1 cellular context compared by ENCODE assay signal in the genomic region with DNA sequence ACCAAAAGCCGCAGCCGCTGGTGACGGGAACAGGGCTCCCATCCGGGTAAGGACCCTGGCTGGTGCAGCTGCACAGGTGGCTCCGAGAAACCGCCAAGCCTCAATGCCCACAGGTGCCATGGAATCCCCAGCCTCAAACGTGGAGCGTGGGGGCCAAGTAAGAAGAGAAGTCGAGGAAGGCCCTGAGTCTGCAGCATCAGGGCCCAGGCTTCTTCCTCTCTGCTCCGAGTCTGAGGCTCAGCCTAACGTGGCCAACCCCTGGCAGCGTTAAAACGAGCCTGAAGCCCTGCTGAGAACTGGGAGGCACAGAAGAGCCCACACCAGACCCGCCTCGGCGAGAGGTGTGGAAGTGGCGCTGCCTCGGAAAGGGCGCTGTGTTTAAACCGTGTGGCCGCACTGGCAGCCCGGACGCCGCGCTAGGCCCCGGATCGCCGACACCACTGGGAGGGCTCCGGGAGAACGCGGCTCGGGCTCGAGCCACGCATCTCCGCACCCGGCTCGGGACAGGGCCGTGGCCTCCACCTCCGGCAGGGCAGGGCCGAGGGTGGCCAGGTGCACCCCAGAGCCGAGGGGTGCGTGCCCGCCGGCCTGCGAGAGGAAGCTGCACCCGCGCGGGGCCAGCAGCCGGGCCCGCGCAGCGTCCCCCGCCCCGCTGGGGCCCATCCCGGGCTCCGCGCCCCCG.
A peak's percentile ranks its signal among the peaks of the same experiment; 100 is the strongest.
TF ChIP-seq lines count a peak whose summit lies in the region.

No MANE protein-coding gene starts in this region.

TF ChIP-seq in HepG2, 621 proteins besides CTCF, POLR2A, EP300 and RAD21 (continued from another document and continues in another):
- TF ChIP-seq, protein P1, sequence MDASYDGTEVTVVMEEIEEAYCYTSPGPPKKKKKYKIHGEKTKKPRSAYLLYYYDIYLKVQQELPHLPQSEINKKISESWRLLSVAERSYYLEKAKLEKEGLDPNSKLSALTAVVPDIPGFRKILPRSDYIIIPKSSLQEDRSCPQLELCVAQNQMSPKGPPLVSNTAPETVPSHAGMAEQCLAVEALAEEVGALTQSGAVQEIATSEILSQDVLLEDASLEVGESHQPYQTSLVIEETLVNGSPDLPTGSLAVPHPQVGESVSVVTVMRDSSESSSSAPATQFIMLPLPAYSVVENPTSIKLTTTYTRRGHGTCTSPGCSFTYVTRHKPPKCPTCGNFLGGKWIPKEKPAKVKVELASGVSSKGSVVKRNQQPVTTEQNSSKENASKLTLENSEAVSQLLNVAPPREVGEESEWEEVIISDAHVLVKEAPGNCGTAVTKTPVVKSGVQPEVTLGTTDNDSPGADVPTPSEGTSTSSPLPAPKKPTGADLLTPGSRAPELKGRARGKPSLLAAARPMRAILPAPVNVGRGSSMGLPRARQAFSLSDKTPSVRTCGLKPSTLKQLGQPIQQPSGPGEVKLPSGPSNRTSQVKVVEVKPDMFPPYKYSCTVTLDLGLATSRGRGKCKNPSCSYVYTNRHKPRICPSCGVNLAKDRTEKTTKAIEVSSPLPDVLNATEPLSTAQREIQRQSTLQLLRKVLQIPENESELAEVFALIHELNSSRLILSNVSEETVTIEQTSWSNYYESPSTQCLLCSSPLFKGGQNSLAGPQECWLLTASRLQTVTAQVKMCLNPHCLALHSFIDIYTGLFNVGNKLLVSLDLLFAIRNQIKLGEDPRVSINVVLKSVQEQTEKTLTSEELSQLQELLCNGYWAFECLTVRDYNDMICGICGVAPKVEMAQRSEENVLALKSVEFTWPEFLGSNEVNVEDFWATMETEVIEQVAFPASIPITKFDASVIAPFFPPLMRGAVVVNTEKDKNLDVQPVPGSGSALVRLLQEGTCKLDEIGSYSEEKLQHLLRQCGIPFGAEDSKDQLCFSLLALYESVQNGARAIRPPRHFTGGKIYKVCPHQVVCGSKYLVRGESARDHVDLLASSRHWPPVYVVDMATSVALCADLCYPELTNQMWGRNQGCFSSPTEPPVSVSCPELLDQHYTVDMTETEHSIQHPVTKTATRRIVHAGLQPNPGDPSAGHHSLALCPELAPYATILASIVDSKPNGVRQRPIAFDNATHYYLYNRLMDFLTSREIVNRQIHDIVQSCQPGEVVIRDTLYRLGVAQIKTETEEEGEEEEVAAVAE (CRISPR knock-in tag; IDR thresholded peaks at IDR 0.05; ENCODE audit: borderline replicate concordance), result no peak
- TF ChIP-seq, protein P2, sequence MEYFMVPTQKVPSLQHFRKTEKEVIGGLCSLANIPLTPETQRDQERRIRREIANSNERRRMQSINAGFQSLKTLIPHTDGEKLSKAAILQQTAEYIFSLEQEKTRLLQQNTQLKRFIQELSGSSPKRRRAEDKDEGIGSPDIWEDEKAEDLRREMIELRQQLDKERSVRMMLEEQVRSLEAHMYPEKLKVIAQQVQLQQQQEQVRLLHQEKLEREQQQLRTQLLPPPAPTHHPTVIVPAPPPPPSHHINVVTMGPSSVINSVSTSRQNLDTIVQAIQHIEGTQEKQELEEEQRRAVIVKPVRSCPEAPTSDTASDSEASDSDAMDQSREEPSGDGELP (IDR thresholded peaks at IDR 0.05; ENCODE audit: borderline replicate concordance, low read depth), result no peak
- TF ChIP-seq, protein P3, sequence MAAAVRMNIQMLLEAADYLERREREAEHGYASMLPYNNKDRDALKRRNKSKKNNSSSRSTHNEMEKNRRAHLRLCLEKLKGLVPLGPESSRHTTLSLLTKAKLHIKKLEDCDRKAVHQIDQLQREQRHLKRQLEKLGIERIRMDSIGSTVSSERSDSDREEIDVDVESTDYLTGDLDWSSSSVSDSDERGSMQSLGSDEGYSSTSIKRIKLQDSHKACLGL (CRISPR knock-in tag; IDR thresholded peaks at IDR 0.05), result peak; percentile 69; the same call in 1 of the 2 replicates
- no peak for TF ChIP-seq NPAS2 (CRISPR knock-in tag; IDR thresholded peaks at IDR 0.05; ENCODE audit: borderline replicate concordance)
- TF ChIP-seq TRIM24 (CRISPR knock-in tag; IDR thresholded peaks at IDR 0.05), result no peak
- 0 out of 2 replicates have a peak, but pooled peaks have one; percentile 28 for TF ChIP-seq MYC (CRISPR knock-in tag; IDR thresholded peaks at IDR 0.05; ENCODE audit: borderline replicate concordance)
- TF ChIP-seq, protein P4, sequence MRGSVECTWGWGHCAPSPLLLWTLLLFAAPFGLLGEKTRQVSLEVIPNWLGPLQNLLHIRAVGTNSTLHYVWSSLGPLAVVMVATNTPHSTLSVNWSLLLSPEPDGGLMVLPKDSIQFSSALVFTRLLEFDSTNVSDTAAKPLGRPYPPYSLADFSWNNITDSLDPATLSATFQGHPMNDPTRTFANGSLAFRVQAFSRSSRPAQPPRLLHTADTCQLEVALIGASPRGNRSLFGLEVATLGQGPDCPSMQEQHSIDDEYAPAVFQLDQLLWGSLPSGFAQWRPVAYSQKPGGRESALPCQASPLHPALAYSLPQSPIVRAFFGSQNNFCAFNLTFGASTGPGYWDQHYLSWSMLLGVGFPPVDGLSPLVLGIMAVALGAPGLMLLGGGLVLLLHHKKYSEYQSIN (CRISPR knock-in tag; IDR thresholded peaks at IDR 0.05; ENCODE audit: borderline replicate concordance), result no peak
- TF ChIP-seq HDAC1 (CRISPR knock-in tag; IDR thresholded peaks at IDR 0.05), result peak; percentile 55; the same call in 1 of the 2 replicates
- TF ChIP-seq CHD4 (IDR thresholded peaks at IDR 0.05; ENCODE audit: borderline replicate concordance, low read length), result no peak
- TF ChIP-seq ZBTB14 (CRISPR knock-in tag; IDR thresholded peaks at IDR 0.05), result no peak
- no peak for TF ChIP-seq ZNF30 (CRISPR knock-in tag; IDR thresholded peaks at IDR 0.05)
- TF ChIP-seq ZNF557 (CRISPR knock-in tag; IDR thresholded peaks at IDR 0.05), result no peak
- TF ChIP-seq, protein P5, sequence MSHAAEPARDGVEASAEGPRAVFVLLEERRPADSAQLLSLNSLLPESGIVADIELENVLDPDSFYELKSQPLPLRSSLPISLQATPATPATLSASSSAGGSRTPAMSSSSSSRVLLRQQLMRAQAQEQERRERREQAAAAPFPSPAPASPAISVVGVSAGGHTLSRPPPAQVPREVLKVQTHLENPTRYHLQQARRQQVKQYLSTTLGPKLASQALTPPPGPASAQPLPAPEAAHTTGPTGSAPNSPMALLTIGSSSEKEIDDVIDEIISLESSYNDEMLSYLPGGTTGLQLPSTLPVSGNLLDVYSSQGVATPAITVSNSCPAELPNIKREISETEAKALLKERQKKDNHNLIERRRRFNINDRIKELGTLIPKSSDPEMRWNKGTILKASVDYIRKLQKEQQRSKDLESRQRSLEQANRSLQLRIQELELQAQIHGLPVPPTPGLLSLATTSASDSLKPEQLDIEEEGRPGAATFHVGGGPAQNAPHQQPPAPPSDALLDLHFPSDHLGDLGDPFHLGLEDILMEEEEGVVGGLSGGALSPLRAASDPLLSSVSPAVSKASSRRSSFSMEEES (CRISPR knock-in tag; IDR thresholded peaks at IDR 0.05), result no peak
- TF ChIP-seq TFDP2 (CRISPR knock-in tag; IDR thresholded peaks at IDR 0.05), result 0 out of 2 replicates have a peak, but pooled peaks have one; percentile 16
- TF ChIP-seq, protein P6, sequence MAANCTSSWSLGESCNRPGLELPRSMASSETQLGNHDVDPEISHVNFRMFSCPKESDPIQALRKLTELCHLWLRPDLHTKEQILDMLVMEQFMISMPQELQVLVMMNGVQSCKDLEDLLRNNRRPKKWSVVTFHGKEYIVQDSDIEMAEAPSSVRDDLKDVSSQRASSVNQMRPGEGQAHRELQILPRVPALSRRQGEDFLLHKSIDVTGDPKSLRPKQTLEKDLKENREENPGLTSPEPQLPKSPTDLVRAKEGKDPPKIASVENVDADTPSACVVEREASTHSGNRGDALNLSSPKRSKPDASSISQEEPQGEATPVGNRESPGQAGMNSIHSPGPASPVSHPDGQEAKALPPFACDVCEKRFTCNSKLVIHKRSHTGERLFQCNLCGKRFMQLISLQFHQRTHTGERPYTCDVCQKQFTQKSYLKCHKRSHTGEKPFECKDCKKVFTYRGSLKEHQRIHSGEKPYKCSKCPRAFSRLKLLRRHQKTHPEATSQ (CRISPR knock-in tag; IDR thresholded peaks at IDR 0.05; ENCODE audit: borderline replicate concordance), result no peak
- TF ChIP-seq TGIF2 (CRISPR knock-in tag; IDR thresholded peaks at IDR 0.05), result no peak
- no peak for TF ChIP-seq MED1 (CRISPR knock-in tag; IDR thresholded peaks at IDR 0.05)
- no peak for TF ChIP-seq BRCA1 (CRISPR knock-in tag; IDR thresholded peaks at IDR 0.05)
- no peak for TF ChIP-seq PRPF4 (IDR thresholded peaks at IDR 0.05; ENCODE audit: low read depth, low read length, poor library complexity, severe bottlenecking)
- no peak for TF ChIP-seq ZSCAN20 (CRISPR knock-in tag; IDR thresholded peaks at IDR 0.05; ENCODE audit: borderline replicate concordance)
- TF ChIP-seq ISL2 (CRISPR knock-in tag; IDR thresholded peaks at IDR 0.05), result no peak
- no peak for TF ChIP-seq RXRB (CRISPR knock-in tag; IDR thresholded peaks at IDR 0.05; ENCODE audit: borderline replicate concordance)
- no peak for TF ChIP-seq HMGA1 (CRISPR knock-in tag; conservative IDR thresholded peaks at IDR 0.05)
- no peak for TF ChIP-seq MYNN (CRISPR knock-in tag; IDR thresholded peaks at IDR 0.05; ENCODE audit: low read depth)
- 0 out of 2 replicates have a peak, but pooled peaks have one; percentile 43 for TF ChIP-seq CHCHD3 (CRISPR knock-in tag; IDR thresholded peaks at IDR 0.05)
- no peak for TF ChIP-seq REL (CRISPR knock-in tag; conservative IDR thresholded peaks at IDR 0.05)
- TF ChIP-seq BCLAF1 (IDR thresholded peaks at IDR 0.05), result no peak
- TF ChIP-seq IKZF1 (IDR thresholded peaks at IDR 0.05), result no peak
- no peak for TF ChIP-seq SNAPC4 (CRISPR knock-in tag; IDR thresholded peaks at IDR 0.05)
- TF ChIP-seq CBFB (CRISPR knock-in tag; IDR thresholded peaks at IDR 0.05), result no peak
- no peak for TF ChIP-seq ZFP90 (CRISPR knock-in tag; IDR thresholded peaks at IDR 0.05; ENCODE audit: borderline replicate concordance)
- no peak for TF ChIP-seq ZFP36 (IDR thresholded peaks at IDR 0.05; ENCODE audit: borderline replicate concordance, low read depth, low read length, partially characterized antibody)
